Comparison of ENCODE assay signal across 33 cellular contexts in the genomic region with DNA sequence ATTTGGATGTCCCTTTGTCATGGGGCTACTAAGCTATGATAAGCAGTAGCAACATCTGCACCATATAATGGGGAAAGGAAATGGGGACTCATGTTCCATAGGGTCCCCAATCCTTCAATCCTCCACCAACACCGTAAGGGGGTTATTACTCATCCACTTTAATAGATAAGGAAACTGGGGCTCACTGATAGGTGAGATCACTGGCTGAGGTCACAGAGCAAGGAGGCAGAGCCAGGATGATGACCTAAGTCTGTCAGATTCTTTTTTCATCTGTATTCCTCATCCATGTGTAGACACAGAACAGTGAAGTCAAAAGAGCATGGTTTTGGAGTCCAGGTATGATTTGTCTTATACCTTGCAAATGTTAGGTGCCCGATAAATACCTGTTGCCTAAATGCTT. TPM values are rescaled to one million over a fixed set of nuclear protein-coding genes. Genes with fewer than 3 reads are reported as not detected.
"Had no signal": no experiment of that assay in that cellular context is flagged by ENCODE, and none has a peak within 500 bp of the region (broad histone marks: within the 10 kb centered on the region; RNA-seq: fewer than 3 reads in every experiment).

No MANE protein-coding gene starts in this region.

- DNase-seq: activated CD4-positive, alpha-beta memory T cell treated with anti-CD3 and anti-CD28 coated beads, Interleukin-2, amount 10 ng/mL, durations not matched to agents 7 days and 5 days; activated CD4-positive, alpha-beta T cell treated with anti-CD3 and anti-CD28 coated beads for 1 hour; activated CD4-positive, alpha-beta T cell treated with anti-CD3 and anti-CD28 coated beads for 36 hours; activated CD4-positive, alpha-beta T cell treated with anti-CD3 and anti-CD28 coated beads for 48 hours; activated CD4-positive, alpha-beta T cell treated with anti-CD3 and anti-CD28 coated beads, Interleukin-2, amount 10 ng/mL, durations not matched to agents 7 days and 5 days; activated CD4-positive, alpha-beta T cell treated with anti-CD3 and anti-CD28 coated beads, Interleukin-2, amount 50 U/mL, for 48 hours; activated CD4-positive, CD25-positive, alpha-beta regulatory T cell; activated CD8-positive, alpha-beta memory T cell treated with anti-CD3 and anti-CD28 coated beads for 24 hours; activated CD8-positive, alpha-beta memory T cell treated with anti-CD3 and anti-CD28 coated beads, Interleukin-2, amount 10 ng/mL, durations not matched to agents 7 days and 5 days; activated CD8-positive, alpha-beta memory T cell treated with anti-CD3 and anti-CD28 coated beads, Interleukin-2, amount 50 U/mL, for 48 hours; activated CD8-positive, alpha-beta T cell treated with anti-CD3 and anti-CD28 coated beads, Interleukin-2, amount 10 ng/mL, durations not matched to agents 7 days and 5 days; activated effector memory CD4-positive, alpha-beta T cell treated with anti-CD3 and anti-CD28 coated beads, Interleukin-2, amount 50 U/mL, for 16 hours; activated gamma-delta T cell treated with Interleukin-2 at 50 U/mL for 16 hours; activated naive CD4-positive, alpha-beta T cell; activated naive CD4-positive, alpha-beta T cell treated with anti-CD3 and anti-CD28 coated beads for 36 hours; activated naive CD4-positive, alpha-beta T cell treated with anti-CD3 and anti-CD28 coated beads, Interleukin-2, amount 50 U/mL, for 16 hours; activated naive CD8-positive, alpha-beta T cell treated with anti-CD3 and anti-CD28 coated beads for 36 hours; activated T-cell treated with anti-CD3 and anti-CD28 coated beads, Interleukin-2, amount 50 U/mL, for 24 hours; activated T-cell treated with anti-CD3 and anti-CD28 coated beads, Interleukin-2, amount 50 U/mL, for 48 hours; adrenal gland; amniotic stem cell; aorta; body of pancreas; brain microvascular endothelial cell; central memory CD4-positive, alpha-beta T cell; T-helper 2 cell; T-helper 9 cell; WERI-Rb-1 had no signal

- ATAC-seq: activated CD4-positive, alpha-beta T cell treated with anti-CD3 and anti-CD28 coated beads for 36 hours; activated CD4-positive, CD25-positive, alpha-beta regulatory T cell treated with anti-CD3 and anti-CD28 coated beads, Interleukin-2, amount 50 U/mL, for 24 hours; activated CD8-positive, alpha-beta memory T cell treated with anti-CD3 and anti-CD28 coated beads, Interleukin-2, amount 10 ng/mL, durations not matched to agents 7 days and 5 days; activated CD8-positive, alpha-beta T cell treated with anti-CD3 and anti-CD28 coated beads, Interleukin-2, amount 10 ng/mL, durations not matched to agents 7 days and 5 days; activated naive CD4-positive, alpha-beta T cell treated with anti-CD3 and anti-CD28 coated beads, Interleukin-2, amount 50 U/mL, for 72 hours; body of pancreas; WTC11 had no signal

RNA-seq across cellular contexts. Expression of a gene that starts 10.5 kb away (rescaled TPM):
- total RNA-seq: activated CD4-positive, alpha-beta memory T cell treated with anti-CD3 and anti-CD28 coated beads, Interleukin-2, amount 10 ng/mL, durations not matched to agents 7 days and 5 days; activated CD4-positive, alpha-beta T cell treated with anti-CD3 and anti-CD28 coated beads for 36 hours; activated CD4-positive, alpha-beta T cell treated with anti-CD3 and anti-CD28 coated beads, Interleukin-2, amount 10 ng/mL, durations not matched to agents 7 days and 5 days; activated CD8-positive, alpha-beta memory T cell treated with anti-CD3 and anti-CD28 coated beads, Interleukin-2, amount 10 ng/mL, durations not matched to agents 7 days and 5 days; activated CD8-positive, alpha-beta T cell treated with anti-CD3 and anti-CD28 coated beads, Interleukin-2, amount 10 ng/mL, durations not matched to agents 7 days and 5 days; activated naive CD4-positive, alpha-beta T cell treated with anti-CD3 and anti-CD28 coated beads for 36 hours; activated naive CD4-positive, alpha-beta T cell treated with anti-CD3 and anti-CD28 coated beads, Interleukin-2, amount 50 U/mL, for 72 hours; activated naive CD8-positive, alpha-beta T cell treated with anti-CD3 and anti-CD28 coated beads for 36 hours; activated T-helper 2 cell treated with anti-CD3 and anti-CD28 coated beads, Interferon-gamma antibody, Interleukin-2, Interleukin-4, amounts not matched to agents 10 μg/mL and 5 μg/mL and 100 μg/mL, durations not matched to agents 14 hours and 24 hours and 36 hours; cardiac septum had no signal
